13 cellular contexts compared by ENCODE assay signal in the genomic region with DNA sequence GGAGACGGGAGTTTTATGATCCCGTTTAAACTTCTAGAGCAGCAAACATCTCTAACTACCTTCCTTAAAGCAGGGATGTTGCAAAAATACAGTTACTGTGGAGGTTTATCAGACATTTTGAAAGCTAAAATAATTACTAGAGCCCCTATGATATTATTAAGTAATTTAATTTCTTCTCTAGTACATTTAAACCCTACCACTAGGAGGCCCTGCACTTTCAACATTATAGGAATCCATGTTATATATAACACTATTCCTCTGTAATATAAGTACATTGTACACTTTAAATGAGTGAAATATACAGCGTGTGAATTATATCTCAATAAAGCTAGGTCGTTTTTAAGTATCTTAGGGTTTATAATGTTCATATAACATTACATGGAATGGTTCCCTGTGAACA. TPM values are rescaled to one million over a fixed set of nuclear protein-coding genes. Genes with fewer than 3 reads are reported as not detected.
DNase-seq lines count a peak whose midpoint lies in the region; ATAC-seq and TF ChIP-seq lines count a peak whose summit lies in the region.
"Had no signal": no experiment of that assay in that cellular context is flagged by ENCODE, and none has a peak within 500 bp of the region (broad histone marks: within the 10 kb centered on the region; RNA-seq: fewer than 3 reads in every experiment).

No MANE protein-coding gene starts in this region.

- H3K27me3 Mint-ChIP-seq in activated CD4-positive, alpha-beta T cell treated with anti-CD3 and anti-CD28 coated beads, Interleukin-2, amount 10 ng/mL, durations not matched to agents 24 days and 14 days = no peaks in the 10 kb centered on the region

- no peaks in the 10 kb centered on the region for H3K27me3 ChIP-seq in ovary
- H3K27me3 ChIP-seq: pancreas had no signal

- H3K9me3 ChIP-seq in ovary = no peaks in the 10 kb centered on the region
- H3K9me3 ChIP-seq: pancreas had no signal

- TF ChIP-seq POLR2A in erythroblast (IDR thresholded peaks at IDR 0.05; ENCODE audit: low read length) (no peak), ovary (IDR thresholded peaks at IDR 0.05) (no peak)

- no peak for TF ChIP-seq EP300 in ovary (IDR thresholded peaks at IDR 0.05)

- no peak overlapping the region for H3K27ac ChIP-seq in ovary
- H3K27ac ChIP-seq: pancreas, WERI-Rb-1 had no signal

- no peak for ATAC-seq in GM21526 (IDR thresholded peaks at IDR 0.05; ENCODE audit: low FRiP score, unreplicated experiment)
- ATAC-seq: activated T-cell treated with anti-CD3 and anti-CD28 coated beads, Interleukin-2, amount 50 U/mL, for 72 hours; pancreas had no signal

- H3K4me3 ChIP-seq in retinal pigment epithelial cell (ENCODE audit: low read length) = no peak overlapping the region
- no peak overlapping the region for H3K4me3 ChIP-seq in ovary
- H3K4me3 ChIP-seq: pancreas had no signal

- peaks cover 15% of the 10 kb centered on the region for H3K36me3 Mint-ChIP-seq in activated CD4-positive, alpha-beta T cell treated with anti-CD3 and anti-CD28 coated beads, Interleukin-2, amount 10 ng/mL, durations not matched to agents 24 days and 14 days (ENCODE audit: low read depth)

- H3K4me3 Mint-ChIP-seq in activated CD4-positive, alpha-beta T cell treated with anti-CD3 and anti-CD28 coated beads, Interleukin-2, amount 10 ng/mL, durations not matched to agents 24 days and 14 days = no peak overlapping the region
- H3K4me3 Mint-ChIP-seq: activated T-cell treated with anti-CD3 and anti-CD28 coated beads, Interleukin-2, amount 50 U/mL, for 72 hours had no signal

- 71 to 77% (median 76%) methylated on average over 4 of the region's 4 CpGs for WGBS in ovary, 3 donors

- no peaks in the 10 kb centered on the region for H3K4me1 ChIP-seq in ovary (ENCODE audit: insufficient read depth)

- H3K4me1 Mint-ChIP-seq in activated CD4-positive, alpha-beta T cell treated with anti-CD3 and anti-CD28 coated beads, Interleukin-2, amount 10 ng/mL, durations not matched to agents 24 days and 14 days = peaks cover 3% of the 10 kb centered on the region

- TF ChIP-seq CTCF in retinal pigment epithelial cell (conservative IDR thresholded peaks at IDR 0.05; ENCODE audit: low read depth, low read length) = peak; percentile 45
- no peak for TF ChIP-seq CTCF in ovary (IDR thresholded peaks at IDR 0.05)

- DNase-seq in SIG-M5 treated with dmso at 0.1 percent for 504 hours (lab: John Stamatoyannopoulos, UW; ENCODE audit: unreplicated experiment) (peak; percentile 34), SIG-M5 (lab: John Stamatoyannopoulos, UW) (no peak), OCI-M1 (lab: John Stamatoyannopoulos, UW) (peak; percentile 45), erythroblast (lab: John Stamatoyannopoulos, UW) (peak; percentile 12 to 30), retinal pigment epithelial cell (ENCODE audit: low read depth) (no peak), ovary (no peak)
- no peak for DNase-seq in activated CD4-positive, alpha-beta T cell treated with anti-CD3 and anti-CD28 coated beads, Interleukin-2, amount 10 ng/mL, durations not matched to agents 24 days and 14 days
- DNase-seq: activated T-cell treated with anti-CD3 and anti-CD28 coated beads, Interleukin-2, amount 50 U/mL, for 72 hours; GDM1; pancreas; stimulated activated CD4-positive, alpha-beta T cell treated with anti-CD3 and anti-CD28 coated beads, Interleukin-4, amount 100 ng/mL, for 1 hour; WERI-Rb-1 had no signal

- intact Hi-C loops in ovary (cut with DNase I) = no loop called here
- intact Hi-C loops in activated CD4-positive, alpha-beta T cell treated with anti-CD3 and anti-CD28 coated beads, Interleukin-2, amount 10 ng/mL, durations not matched to agents 24 days and 14 days (cut with micrococcal nuclease) = no loop called here

- no peaks in the 10 kb centered on the region for H3K9me3 Mint-ChIP-seq in activated CD4-positive, alpha-beta T cell treated with anti-CD3 and anti-CD28 coated beads, Interleukin-2, amount 10 ng/mL, durations not matched to agents 24 days and 14 days

- H3K27ac Mint-ChIP-seq in activated CD4-positive, alpha-beta T cell treated with anti-CD3 and anti-CD28 coated beads, Interleukin-2, amount 10 ng/mL, durations not matched to agents 24 days and 14 days = no peak overlapping the region
- H3K27ac Mint-ChIP-seq: activated T-cell treated with anti-CD3 and anti-CD28 coated beads, Interleukin-2, amount 50 U/mL, for 72 hours had no signal

- H3K36me3 ChIP-seq in ovary = no peaks in the 10 kb centered on the region
- H3K36me3 ChIP-seq: pancreas had no signal

RNA-seq across cellular contexts. Expression of gene SETMAR, which starts 11.5 kb away (rescaled TPM):
- total RNA-seq in ovary = 10 to 100 TPM; 17.9 to 38.5 (median 28.6) TPM
- 10 to 100 TPM; 33.4 to 40.6 TPM for polyA plus RNA-seq in ovary
- total RNA-seq in activated CD4-positive, alpha-beta T cell treated with anti-CD3 and anti-CD28 coated beads, Interleukin-2, amount 10 ng/mL, durations not matched to agents 24 days and 14 days = 17.8 and 18.1 TPM in 2 replicates

Comparison
In these comparisons a context has a peak if more than half of its experiments do, and no peak if none do; other contexts are left out.
1. DNase-seq: peak in SIG-M5 treated with dmso at 0.1 percent for 504 hours (single experiment), OCI-M1 (single experiment) and erythroblast (2 of 2); none in SIG-M5 (single experiment), retinal pigment epithelial cell (single experiment), ovary (0 of 5) and activated CD4-positive, alpha-beta T cell treated with anti-CD3 and anti-CD28 coated beads, Interleukin-2, amount 10 ng/mL, durations not matched to agents 24 days and 14 days (single experiment).